1 cellular context compared by ENCODE assay signal in genomic region chr11:133732109-133732508, GRCh38.
TF ChIP-seq lines count a peak whose summit lies in the region.

No MANE protein-coding gene starts in this region.

TF ChIP-seq in GM23338, 12 proteins besides CTCF, POLR2A, EP300 and RAD21 (continued from another document):
- TF ChIP-seq ZNF462 (CRISPR knock-in tag; IDR thresholded peaks at IDR 0.05) (no peak), POLR2AphosphoS5 (IDR thresholded peaks at IDR 0.05; ENCODE audit: low read depth) (no peak)
